In genomic region chr7:81447351-81447952, GRCh38 we compare ENCODE assay signal across 9 cellular contexts.
DNase-seq lines count a peak whose midpoint lies in the region; TF ChIP-seq lines count a peak whose summit lies in the region.
"Had no signal": no experiment of that assay in that cellular context is flagged by ENCODE, and none has a peak within 500 bp of the region (broad histone marks: within the 10 kb centered on the region; RNA-seq: fewer than 3 reads in every experiment).

No MANE protein-coding gene starts in this region.

- 28 to 35% (median 34%) methylated on average over 4 of the region's 4 CpGs for WGBS in spleen, 5 donors

- H3K27me3 ChIP-seq in H7 (ENCODE audit: control insufficient read depth, insufficient read depth, low read length) (no peaks in the 10 kb centered on the region), dorsolateral prefrontal cortex (peaks cover 0 to 3% (median 0%) of the 10 kb centered on the region in 45 donors), spleen (replicated peaks in 1 of 7) (no peaks in the 10 kb centered on the region)

- H3K4me3 ChIP-seq in H7 (ENCODE audit: insufficient read depth, low read depth, low read length) (no peak overlapping the region), dorsolateral prefrontal cortex (no peak overlapping the region), spleen (no peak overlapping the region)

- DNase-seq in A172 (ENCODE audit: low spot score) (peak; percentile 78), H7 (peak; percentile 21), NCI-H82 treated with DMSO at 0.1 percent for 48 hours (lab: John Stamatoyannopoulos, UW; ENCODE audit: unreplicated experiment) (peak; percentile 73), dorsolateral prefrontal cortex (no peak), osteocyte (ENCODE audit: extremely low spot score, unreplicated experiment) (no peak), T-helper 1 cell (no peak), spleen (no peak)
- DNase-seq in activated T-helper 1 cell treated with anti-CD3 and anti-CD28 coated beads, Interleukin-12 subunit alpha, Interleukin-12 subunit beta, Interleukin-2, Interleukin-4 antibody, amounts not matched to agents 30 ng/mL and 10 ng/mL and 1 ng/mL, durations not matched to agents 14 hours and 24 hours and 36 hours (ENCODE audit: low spot score) = no peak
- DNase-seq: activated naive CD8-positive, alpha-beta T cell treated with anti-CD3 and anti-CD28 coated beads, Interleukin-2, amount 10 ng/mL, durations not matched to agents 7 days and 5 days had no signal

- intact Hi-C loops in dorsolateral prefrontal cortex (cut with DNase I) = no loop called here
- intact Hi-C loops in activated T-helper 1 cell treated with anti-CD3 and anti-CD28 coated beads, Interleukin-12 subunit alpha, Interleukin-12 subunit beta, Interleukin-2, Interleukin-4 antibody, amounts not matched to agents 30 ng/mL and 10 ng/mL and 1 ng/mL, durations not matched to agents 14 hours and 24 hours and 36 hours (cut with micrococcal nuclease) = no loop called here
- intact Hi-C loops in spleen (cut with DNase I; ENCODE audit: low total_unique reads) = no loop called here

- TF ChIP-seq POLR2A in spleen (IDR thresholded peaks at IDR 0.05) = no peak

- H3K27me3 Mint-ChIP-seq in osteocyte (ENCODE audit: unreplicated experiment) = no peaks in the 10 kb centered on the region
- H3K27me3 Mint-ChIP-seq in activated T-helper 1 cell treated with anti-CD3 and anti-CD28 coated beads, Interleukin-12 subunit alpha, Interleukin-12 subunit beta, Interleukin-2, Interleukin-4 antibody, amounts not matched to agents 30 ng/mL and 10 ng/mL and 1 ng/mL, durations not matched to agents 14 hours and 24 hours and 36 hours (ENCODE audit: insufficient read depth) = no peaks in the 10 kb centered on the region
- H3K27me3 Mint-ChIP-seq: activated naive CD8-positive, alpha-beta T cell treated with anti-CD3 and anti-CD28 coated beads, Interleukin-2, amount 10 ng/mL, durations not matched to agents 7 days and 5 days had no signal

- no peak overlapping the region for H3K27ac Mint-ChIP-seq in osteocyte (ENCODE audit: unreplicated experiment)
- no peak overlapping the region for H3K27ac Mint-ChIP-seq in activated T-helper 1 cell treated with anti-CD3 and anti-CD28 coated beads, Interleukin-12 subunit alpha, Interleukin-12 subunit beta, Interleukin-2, Interleukin-4 antibody, amounts not matched to agents 30 ng/mL and 10 ng/mL and 1 ng/mL, durations not matched to agents 14 hours and 24 hours and 36 hours
- H3K27ac Mint-ChIP-seq: activated naive CD8-positive, alpha-beta T cell treated with anti-CD3 and anti-CD28 coated beads, Interleukin-2, amount 10 ng/mL, durations not matched to agents 7 days and 5 days had no signal

- H3K4me3 Mint-ChIP-seq in osteocyte (ENCODE audit: unreplicated experiment) = no peak overlapping the region
- H3K4me3 Mint-ChIP-seq in activated T-helper 1 cell treated with anti-CD3 and anti-CD28 coated beads, Interleukin-12 subunit alpha, Interleukin-12 subunit beta, Interleukin-2, Interleukin-4 antibody, amounts not matched to agents 30 ng/mL and 10 ng/mL and 1 ng/mL, durations not matched to agents 14 hours and 24 hours and 36 hours = no peak overlapping the region
- H3K4me3 Mint-ChIP-seq: activated naive CD8-positive, alpha-beta T cell treated with anti-CD3 and anti-CD28 coated beads, Interleukin-2, amount 10 ng/mL, durations not matched to agents 7 days and 5 days had no signal

- H3K36me3 Mint-ChIP-seq in osteocyte (ENCODE audit: unreplicated experiment) = peaks cover 5% of the 10 kb centered on the region
- H3K36me3 Mint-ChIP-seq in activated T-helper 1 cell treated with anti-CD3 and anti-CD28 coated beads, Interleukin-12 subunit alpha, Interleukin-12 subunit beta, Interleukin-2, Interleukin-4 antibody, amounts not matched to agents 30 ng/mL and 10 ng/mL and 1 ng/mL, durations not matched to agents 14 hours and 24 hours and 36 hours (ENCODE audit: low read depth) = no peaks in the 10 kb centered on the region
- H3K36me3 Mint-ChIP-seq: activated naive CD8-positive, alpha-beta T cell treated with anti-CD3 and anti-CD28 coated beads, Interleukin-2, amount 10 ng/mL, durations not matched to agents 7 days and 5 days had no signal

- no peaks in the 10 kb centered on the region for H3K4me1 ChIP-seq in spleen

- H3K9me3 Mint-ChIP-seq in osteocyte (ENCODE audit: unreplicated experiment) = no peaks in the 10 kb centered on the region
- H3K9me3 Mint-ChIP-seq in activated T-helper 1 cell treated with anti-CD3 and anti-CD28 coated beads, Interleukin-12 subunit alpha, Interleukin-12 subunit beta, Interleukin-2, Interleukin-4 antibody, amounts not matched to agents 30 ng/mL and 10 ng/mL and 1 ng/mL, durations not matched to agents 14 hours and 24 hours and 36 hours = no peaks in the 10 kb centered on the region
- H3K9me3 Mint-ChIP-seq: activated naive CD8-positive, alpha-beta T cell treated with anti-CD3 and anti-CD28 coated beads, Interleukin-2, amount 10 ng/mL, durations not matched to agents 7 days and 5 days had no signal

- H3K9me3 ChIP-seq in spleen = no peaks in the 10 kb centered on the region

- H3K27ac ChIP-seq in dorsolateral prefrontal cortex (no peak overlapping the region), spleen (no peak overlapping the region)

- H3K36me3 ChIP-seq in H7 (replicated peaks; ENCODE audit: control insufficient read depth, insufficient read depth, low read length) (no peaks in the 10 kb centered on the region), spleen (no peaks in the 10 kb centered on the region)

- TF ChIP-seq CTCF in dorsolateral prefrontal cortex (IDR thresholded peaks at IDR 0.05 in 54 of 56, conservative IDR thresholded peaks at IDR 0.05 in 2 of 56; ENCODE audit: low read depth in 1 of 56, partially characterized antibody in 56 of 56) (peak in 50 of 56 donors; percentile 13 to 67 (median 41)), osteocyte (IDR thresholded peaks at IDR 0.05) (peak; percentile 81), spleen (IDR thresholded peaks at IDR 0.05 in 8 of 11, conservative IDR thresholded peaks at IDR 0.05 in 3 of 11) (peak in 1 of 11 experiments; percentile 9)

- H3K4me1 Mint-ChIP-seq in osteocyte (ENCODE audit: unreplicated experiment) = peaks cover 17% of the 10 kb centered on the region
- H3K4me1 Mint-ChIP-seq in activated T-helper 1 cell treated with anti-CD3 and anti-CD28 coated beads, Interleukin-12 subunit alpha, Interleukin-12 subunit beta, Interleukin-2, Interleukin-4 antibody, amounts not matched to agents 30 ng/mL and 10 ng/mL and 1 ng/mL, durations not matched to agents 14 hours and 24 hours and 36 hours (ENCODE audit: low read depth) = no peaks in the 10 kb centered on the region
- H3K4me1 Mint-ChIP-seq: activated naive CD8-positive, alpha-beta T cell treated with anti-CD3 and anti-CD28 coated beads, Interleukin-2, amount 10 ng/mL, durations not matched to agents 7 days and 5 days had no signal

Comparison
In these comparisons a context has a peak if more than half of its experiments do, and no peak if none do; other contexts are left out.
1. DNase-seq: peak in A172 (single experiment), H7 (single experiment) and NCI-H82 treated with DMSO at 0.1 percent for 48 hours (single experiment); none in dorsolateral prefrontal cortex (0 of 10), osteocyte (single experiment), T-helper 1 cell (0 of 5), activated T-helper 1 cell treated with anti-CD3 and anti-CD28 coated beads, Interleukin-12 subunit alpha, Interleukin-12 subunit beta, Interleukin-2, Interleukin-4 antibody, amounts not matched to agents 30 ng/mL and 10 ng/mL and 1 ng/mL, durations not matched to agents 14 hours and 24 hours and 36 hours (single experiment) and spleen (single experiment).